ENCODE assay signal across 9 cellular contexts in the genomic region with DNA sequence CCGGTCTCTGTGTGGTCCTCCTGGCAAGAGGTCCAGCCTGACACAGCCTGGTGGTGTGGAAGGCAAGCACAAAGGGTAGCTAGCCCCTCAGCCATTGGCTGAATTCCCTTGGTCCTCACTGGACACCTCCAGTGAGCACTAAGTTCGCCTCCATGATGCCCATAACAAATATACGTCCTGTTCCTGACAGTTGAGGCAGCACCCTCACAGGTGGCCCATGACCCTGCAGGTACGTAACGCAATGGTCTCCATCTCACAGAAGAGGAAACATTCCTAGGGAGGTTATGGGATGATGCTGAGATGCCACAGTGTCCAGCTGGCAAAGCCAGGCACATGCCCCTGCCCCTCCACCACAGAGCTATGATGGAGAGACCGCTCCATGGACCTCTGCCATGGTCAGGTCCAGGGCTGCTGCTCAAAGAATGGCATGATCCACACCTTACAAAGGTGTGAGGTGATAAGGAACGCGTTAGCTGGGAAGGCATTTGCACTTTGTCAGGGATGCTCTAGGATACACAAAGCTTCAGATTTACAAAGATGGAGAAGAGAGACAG. TPM values are rescaled to one million over a fixed set of nuclear protein-coding genes. Genes with fewer than 3 reads are reported as not detected.
A peak's percentile ranks its signal among the peaks of the same experiment; 100 is the strongest.
DNase-seq lines count a peak whose midpoint lies in the region; ATAC-seq and TF ChIP-seq lines count a peak whose summit lies in the region.
"Had no signal": no experiment of that assay in that cellular context is flagged by ENCODE, and none has a peak within 500 bp of the region (broad histone marks: within the 10 kb centered on the region; RNA-seq: fewer than 3 reads in every experiment).

No MANE protein-coding gene starts in this region.

- H3K9me3 Mint-ChIP-seq in activated naive CD4-positive, alpha-beta T cell treated with anti-CD3 and anti-CD28 coated beads, Interleukin-2, amount 10 ng/mL, durations not matched to agents 7 days and 5 days, result no peaks in the 10 kb centered on the region
- H3K9me3 Mint-ChIP-seq in activated T-helper 17 cell treated with anti-CD3 and anti-CD28 coated beads, Interleukin-2, amount 50 U/mL, for 72 hours, result no peaks in the 10 kb centered on the region
- no peaks in the 10 kb centered on the region for H3K9me3 Mint-ChIP-seq in type B pancreatic cell

- no peak for TF ChIP-seq CTCF in type B pancreatic cell (conservative IDR thresholded peaks at IDR 0.05)

- no peak overlapping the region for H3K27ac Mint-ChIP-seq in activated naive CD4-positive, alpha-beta T cell treated with anti-CD3 and anti-CD28 coated beads, Interleukin-2, amount 10 ng/mL, durations not matched to agents 7 days and 5 days
- H3K27ac Mint-ChIP-seq in activated T-helper 17 cell treated with anti-CD3 and anti-CD28 coated beads, Interleukin-2, amount 50 U/mL, for 72 hours, result no peak overlapping the region
- H3K27ac Mint-ChIP-seq in type B pancreatic cell, result no peak overlapping the region

- DNase-seq in activated naive CD4-positive, alpha-beta T cell treated with anti-CD3 and anti-CD28 coated beads, Interleukin-2, amount 10 ng/mL, durations not matched to agents 7 days and 5 days, result peak; percentile 16
- DNase-seq in activated naive CD4-positive, alpha-beta T cell treated with Interleukin-2 at 50 U/mL for 16 hours, result no peak
- DNase-seq in mesenteric fat pad (ENCODE audit: low spot score) (peak; percentile 30), type B pancreatic cell (ENCODE audit: extremely low spot score, unreplicated experiment) (peak; percentile 49), hepatic stellate cell (ENCODE audit: low spot score) (no peak)
- DNase-seq: AML-193 had no signal

- H3K4me3 Mint-ChIP-seq in activated naive CD4-positive, alpha-beta T cell treated with anti-CD3 and anti-CD28 coated beads, Interleukin-2, amount 10 ng/mL, durations not matched to agents 7 days and 5 days, result peak overlapping the region; percentile 9
- H3K4me3 Mint-ChIP-seq in activated T-helper 17 cell treated with anti-CD3 and anti-CD28 coated beads, Interleukin-2, amount 50 U/mL, for 72 hours, result peak overlapping the region; percentile 75
- H3K4me3 Mint-ChIP-seq in type B pancreatic cell, result peak overlapping the region; percentile 92

- CTCF ChIA-PET in activated naive CD4-positive, alpha-beta T cell treated with anti-CD3 and anti-CD28 coated beads, Interleukin-2, amount 10 ng/mL, durations not matched to agents 7 days and 5 days (lab: Charles Lee), result interaction anchor here (1.2 to 1.4 kb wide), 2 partner anchors 108 to 281 kb away, joined by 3 read pairs; no protein-coding TSS in a partner anchor

- ATAC-seq in activated T-helper 17 cell treated with anti-CD3 and anti-CD28 coated beads, Interleukin-2, amount 50 U/mL, for 72 hours (replicated peaks), result no peak
- ATAC-seq in HG02981 (IDR thresholded peaks at IDR 0.05; ENCODE audit: unreplicated experiment) (no peak), GM21390 (IDR thresholded peaks at IDR 0.05; ENCODE audit: unreplicated experiment) (no peak)

- peaks cover 82% of the 10 kb centered on the region for H3K27me3 Mint-ChIP-seq in activated naive CD4-positive, alpha-beta T cell treated with anti-CD3 and anti-CD28 coated beads, Interleukin-2, amount 10 ng/mL, durations not matched to agents 7 days and 5 days
- H3K27me3 Mint-ChIP-seq in activated T-helper 17 cell treated with anti-CD3 and anti-CD28 coated beads, Interleukin-2, amount 50 U/mL, for 72 hours, result no peaks in the 10 kb centered on the region
- peaks cover 18% of the 10 kb centered on the region for H3K27me3 Mint-ChIP-seq in type B pancreatic cell

- peaks cover 12% of the 10 kb centered on the region for H3K4me1 Mint-ChIP-seq in activated naive CD4-positive, alpha-beta T cell treated with anti-CD3 and anti-CD28 coated beads, Interleukin-2, amount 10 ng/mL, durations not matched to agents 7 days and 5 days
- H3K4me1 Mint-ChIP-seq in activated T-helper 17 cell treated with anti-CD3 and anti-CD28 coated beads, Interleukin-2, amount 50 U/mL, for 72 hours, result peaks cover 5% of the 10 kb centered on the region
- H3K4me1 Mint-ChIP-seq in type B pancreatic cell (ENCODE audit: unreplicated experiment), result peaks cover 17% of the 10 kb centered on the region

- H3K36me3 Mint-ChIP-seq in activated naive CD4-positive, alpha-beta T cell treated with anti-CD3 and anti-CD28 coated beads, Interleukin-2, amount 10 ng/mL, durations not matched to agents 7 days and 5 days, result no peaks in the 10 kb centered on the region
- H3K36me3 Mint-ChIP-seq in activated T-helper 17 cell treated with anti-CD3 and anti-CD28 coated beads, Interleukin-2, amount 50 U/mL, for 72 hours (ENCODE audit: low read depth), result no peaks in the 10 kb centered on the region
- H3K36me3 Mint-ChIP-seq in type B pancreatic cell, result no peaks in the 10 kb centered on the region

RNA-seq across cellular contexts. Expression of a gene that starts 1.4 kb away (rescaled TPM):
- total RNA-seq in activated T-helper 17 cell treated with anti-CD3 and anti-CD28 coated beads, Interleukin-2, amount 50 U/mL, for 72 hours, result 1 to 10 TPM in 1 of 2 donors, under 1 TPM in 1; 0.37 to 2.0 TPM
- total RNA-seq in mesenteric fat pad (18.3 TPM), type B pancreatic cell (ENCODE audit: low replicate concordance) (8.7 and 14.4 TPM in 2 replicates)

Comparison
In these comparisons a context has a peak if more than half of its experiments do, and no peak if none do; other contexts are left out.
1. DNase-seq: peak in activated naive CD4-positive, alpha-beta T cell treated with anti-CD3 and anti-CD28 coated beads, Interleukin-2, amount 10 ng/mL, durations not matched to agents 7 days and 5 days (single experiment), mesenteric fat pad (single experiment) and type B pancreatic cell (single experiment); none in activated naive CD4-positive, alpha-beta T cell treated with Interleukin-2 at 50 U/mL for 16 hours (single experiment) and hepatic stellate cell (single experiment).
2. H3K4me3 Mint-ChIP-seq: peak in every context shown above with its lines; median percentile 92 in type B pancreatic cell; 75 in activated T-helper 17 cell treated with anti-CD3 and anti-CD28 coated beads, Interleukin-2, amount 50 U/mL, for 72 hours; 9 in activated naive CD4-positive, alpha-beta T cell treated with anti-CD3 and anti-CD28 coated beads, Interleukin-2, amount 10 ng/mL, durations not matched to agents 7 days and 5 days.